In the genomic region with DNA sequence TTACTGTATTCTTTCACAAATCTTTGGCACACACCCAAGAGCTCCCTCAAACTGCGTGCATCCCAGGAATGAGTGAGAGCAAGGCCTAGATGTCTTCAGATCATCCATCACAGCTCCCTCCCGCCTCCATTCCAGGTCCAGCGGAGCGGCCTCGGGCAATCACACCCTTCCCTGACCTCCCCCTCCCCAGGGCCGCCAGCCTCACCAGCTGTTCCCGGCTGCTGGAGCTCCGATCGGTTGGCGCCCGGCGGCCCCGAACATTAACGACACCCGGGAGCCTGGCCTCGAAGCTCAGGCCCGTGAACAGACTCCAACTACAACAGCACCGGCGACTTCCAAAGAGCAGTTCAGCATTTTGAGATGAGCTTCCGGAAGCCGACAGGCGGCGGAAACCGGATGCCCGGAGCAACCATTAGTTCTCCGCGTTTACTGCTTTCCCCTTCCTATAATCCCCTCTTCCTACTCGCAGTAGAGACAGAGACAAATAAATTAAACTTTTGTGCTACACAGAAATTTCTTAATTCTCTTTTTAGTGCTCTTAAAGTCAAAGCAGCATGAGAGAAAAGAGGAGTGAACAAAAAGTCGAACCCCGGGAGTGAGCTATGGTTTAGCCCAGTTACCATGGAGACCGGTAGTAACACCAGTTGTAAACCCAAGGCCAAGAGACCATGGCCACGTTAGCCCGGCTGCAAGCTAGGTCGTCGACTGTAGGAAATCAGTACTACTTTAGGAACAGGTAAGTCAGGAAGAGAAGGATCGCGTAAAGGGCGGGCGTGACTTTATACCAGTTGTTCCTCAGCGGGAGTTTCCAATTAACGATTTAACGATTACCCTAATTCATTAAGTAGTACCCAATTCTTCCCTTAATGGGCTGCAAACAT, we compare ENCODE assay signal across 8 cellular contexts. TPM values are rescaled to one million over a fixed set of nuclear protein-coding genes. Genes with fewer than 3 reads are reported as not detected.
A peak's percentile ranks its signal among the peaks of the same experiment; 100 is the strongest.
DNase-seq lines count a peak whose midpoint lies in the region; ATAC-seq and TF ChIP-seq lines count a peak whose summit lies in the region.

A gene (minus strand): TSS at position 380 of the 881 bp plus-strand sequence. CDS start 119 bp downstream, at position 261.
A gene with protein sequence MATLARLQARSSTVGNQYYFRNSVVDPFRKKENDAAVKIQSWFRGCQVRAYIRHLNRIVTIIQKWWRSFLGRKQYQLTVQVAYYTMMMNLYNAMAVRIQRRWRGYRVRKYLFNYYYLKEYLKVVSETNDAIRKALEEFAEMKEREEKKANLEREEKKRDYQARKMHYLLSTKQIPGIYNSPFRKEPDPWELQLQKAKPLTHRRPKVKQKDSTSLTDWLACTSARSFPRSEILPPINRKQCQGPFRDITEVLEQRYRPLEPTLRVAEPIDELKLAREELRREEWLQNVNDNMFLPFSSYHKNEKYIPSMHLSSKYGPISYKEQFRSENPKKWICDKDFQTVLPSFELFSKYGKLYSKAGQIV (plus strand): TSS at position 634 of the 881 bp plus-strand sequence. CDS start 35 bp downstream, at position 669.

- H3K4me2 ChIP-seq in DOHH2 (ENCODE audit: low read length) = peak within 1 kb of the TSS; percentile 90
- peak within 1 kb of the TSS; percentile 96 for H3K4me2 ChIP-seq in fibroblast of lung (ENCODE audit: extremely low read depth, insufficient read depth, low read length)

- H3K27me3 ChIP-seq in DOHH2 (ENCODE audit: control insufficient read depth, low read length) = no peaks in the 10 kb centered on the region
- no peaks in the 10 kb centered on the region for H3K27me3 ChIP-seq in Peyer's patch
- H3K27me3 ChIP-seq in fibroblast of lung (ENCODE audit: control insufficient read depth, insufficient read depth, low read length) = no peaks in the 10 kb centered on the region
- no peaks in the 10 kb centered on the region for H3K27me3 ChIP-seq in naive thymus-derived CD4-positive, alpha-beta T cell (ENCODE audit: control insufficient read depth in 2 of 2, insufficient read depth in 2 of 2, low read length in 2 of 2)

- TF ChIP-seq CTCF in DOHH2 (IDR thresholded peaks at IDR 0.05; ENCODE audit: low read depth, low read length, poor library complexity, severe bottlenecking) (no peak), Peyer's patch (IDR thresholded peaks at IDR 0.05) (peak in 4 of 6 experiments; percentile 30 to 67 (median 58)), fibroblast of lung (conservative IDR thresholded peaks at IDR 0.05 in 1 of 2, IDR thresholded peaks at IDR 0.05 in 1 of 2; ENCODE audit: low read depth in 1 of 2, low read length in 2 of 2) (peak in 1 of 2 donors; percentile 23)

- H3K27ac Mint-ChIP-seq in naive thymus-derived CD4-positive, alpha-beta T cell = peak within 1 kb of the TSS; percentile 97 to 100 (median 99)
- H3K27ac Mint-ChIP-seq in stimulated activated memory B cell treated with anti-CD40 and anti-IgM and Interleukin-4, amounts not matched to agents 10 μg/mL and 1 μg/mL and 100 μg/mL, for 72 hours = peak within 1 kb of the TSS; percentile 98

- intact Hi-C loops in naive thymus-derived CD4-positive, alpha-beta T cell (cut with micrococcal nuclease) = loop anchor here (1.0 to 2.0 kb wide), 4 partner anchors 14 to 1542 kb away; a partner anchor contains a TSS

- H3K36me3 ChIP-seq in DOHH2 (ENCODE audit: control insufficient read depth, low read length) (no peaks in the 10 kb centered on the region), Peyer's patch (no peaks in the 10 kb centered on the region), fibroblast of lung (ENCODE audit: control insufficient read depth, insufficient read depth, low read length) (no peaks in the 10 kb centered on the region)
- peaks cover 0 to 4% (median 0%) of the 10 kb centered on the region in 3 experiments for H3K36me3 ChIP-seq in naive thymus-derived CD4-positive, alpha-beta T cell (ENCODE audit: control insufficient read depth in 2 of 3, insufficient read depth in 3 of 3, low read length in 3 of 3)

- POLR2A ChIA-PET in naive thymus-derived CD4-positive, alpha-beta T cell (lab: Charles Lee) = interaction anchor here (0.7 to 1.3 kb wide), 2 partner anchors 17 to 65 kb away, joined by 3 to 6 read pairs; no protein-coding TSS in a partner anchor

- H2AFZ ChIP-seq in fibroblast of lung (ENCODE audit: low read length) = peak within 1 kb of the TSS; percentile 80

- peaks cover 0 to 1% (median 0%) of the 10 kb centered on the region in 11 donors for H3K9me3 Mint-ChIP-seq in naive thymus-derived CD4-positive, alpha-beta T cell
- H3K9me3 Mint-ChIP-seq in stimulated activated memory B cell treated with anti-CD40 and anti-IgM and Interleukin-4, amounts not matched to agents 10 μg/mL and 1 μg/mL and 100 μg/mL, for 72 hours = no peaks in the 10 kb centered on the region

- ATAC-seq in GM21737 (IDR thresholded peaks at IDR 0.05; ENCODE audit: unreplicated experiment) = peak; percentile 96
- ATAC-seq in naive thymus-derived CD4-positive, alpha-beta T cell = peak; percentile 94
- ATAC-seq in stimulated activated memory B cell treated with anti-CD40 and anti-IgM and Interleukin-4, amounts not matched to agents 10 μg/mL and 1 μg/mL and 100 μg/mL, for 72 hours = peak; percentile 94

- H3K9ac ChIP-seq in fibroblast of lung (ENCODE audit: insufficient read depth, low read length) = peak within 1 kb of the TSS; percentile 95

- peaks cover 49% of the 10 kb centered on the region for H3K79me2 ChIP-seq in DOHH2 (ENCODE audit: control insufficient read depth, low read length)
- peaks cover 37% of the 10 kb centered on the region for H3K79me2 ChIP-seq in fibroblast of lung (ENCODE audit: control insufficient read depth, insufficient read depth, low read length)

- peak within 1 kb of the TSS; percentile 76 for H3K27ac ChIP-seq in DOHH2 (ENCODE audit: low read depth, low read length)
- H3K27ac ChIP-seq in Peyer's patch = peak within 1 kb of the TSS; percentile 74 to 90 (median 78)
- peak within 1 kb of the TSS; percentile 96 for H3K27ac ChIP-seq in fibroblast of lung (ENCODE audit: insufficient read depth, low read length)
- peak within 1 kb of the TSS; percentile 96 for H3K27ac ChIP-seq in naive thymus-derived CD4-positive, alpha-beta T cell (ENCODE audit: low read depth, low read length)

- peak; percentile 33 to 39 for TF ChIP-seq POLR2A in Peyer's patch (IDR thresholded peaks at IDR 0.05)

- H3K9me3 ChIP-seq in DOHH2 (ENCODE audit: control insufficient read depth, insufficient read depth, low read length) (no peaks in the 10 kb centered on the region), Peyer's patch (no peaks in the 10 kb centered on the region), fibroblast of lung (ENCODE audit: control insufficient read depth, insufficient read depth, low read depth, low read length) (no peaks in the 10 kb centered on the region)
- no peaks in the 10 kb centered on the region for H3K9me3 ChIP-seq in naive thymus-derived CD4-positive, alpha-beta T cell (ENCODE audit: control insufficient read depth in 2 of 3, low read length in 3 of 3)

- no peaks in the 10 kb centered on the region for H3F3A ChIP-seq in DOHH2 (ENCODE audit: control insufficient read depth, insufficient read depth)

- CTCF ChIA-PET in naive thymus-derived CD4-positive, alpha-beta T cell (lab: Charles Lee) = no interaction called here

- H4K20me1 ChIP-seq in DOHH2 (ENCODE audit: control insufficient read depth, insufficient read depth, low read depth, low read length) (no peaks in the 10 kb centered on the region), fibroblast of lung (ENCODE audit: control insufficient read depth, extremely low read depth, insufficient read depth, low read length) (no peaks in the 10 kb centered on the region)

- peak within 1 kb of the TSS; percentile 89 to 99 (median 96) for H3K4me3 Mint-ChIP-seq in naive thymus-derived CD4-positive, alpha-beta T cell
- H3K4me3 Mint-ChIP-seq in stimulated activated memory B cell treated with anti-CD40 and anti-IgM and Interleukin-4, amounts not matched to agents 10 μg/mL and 1 μg/mL and 100 μg/mL, for 72 hours = peak within 1 kb of the TSS; percentile 90

- DNase-seq in KG1 (lab: John Stamatoyannopoulos, UW) = peak; percentile 72
- peak; percentile 70 to 89 (median 84) for DNase-seq in Peyer's patch
- peak; percentile 58 for DNase-seq in activated T-helper 1 cell treated with Interleukin-2 at 50 U/mL for 16 hours (ENCODE audit: low read depth)
- DNase-seq in fibroblast of lung (ENCODE audit: low read depth in 2 of 2) = peak; percentile 91 to 94
- peak; percentile 52 to 92 (median 87) for DNase-seq in naive thymus-derived CD4-positive, alpha-beta T cell

- H3K4me1 Mint-ChIP-seq in naive thymus-derived CD4-positive, alpha-beta T cell = peaks cover 17 to 53% (median 43%) of the 10 kb centered on the region in 7 donors
- H3K4me1 Mint-ChIP-seq in stimulated activated memory B cell treated with anti-CD40 and anti-IgM and Interleukin-4, amounts not matched to agents 10 μg/mL and 1 μg/mL and 100 μg/mL, for 72 hours = peaks cover 17% of the 10 kb centered on the region

- H3K9me2 ChIP-seq in DOHH2 (replicated peaks; ENCODE audit: control insufficient read depth, low read length) = no peaks in the 10 kb centered on the region

- H3K36me3 Mint-ChIP-seq in naive thymus-derived CD4-positive, alpha-beta T cell = peaks cover 0 to 4% (median 0%) of the 10 kb centered on the region in 5 donors
- no peaks in the 10 kb centered on the region for H3K36me3 Mint-ChIP-seq in stimulated activated memory B cell treated with anti-CD40 and anti-IgM and Interleukin-4, amounts not matched to agents 10 μg/mL and 1 μg/mL and 100 μg/mL, for 72 hours

- peaks cover 0 to 7% (median 3%) of the 10 kb centered on the region in 5 donors for H3K27me3 Mint-ChIP-seq in naive thymus-derived CD4-positive, alpha-beta T cell
- H3K27me3 Mint-ChIP-seq in stimulated activated memory B cell treated with anti-CD40 and anti-IgM and Interleukin-4, amounts not matched to agents 10 μg/mL and 1 μg/mL and 100 μg/mL, for 72 hours = no peaks in the 10 kb centered on the region

- H3K4me3 ChIP-seq in DOHH2 (ENCODE audit: low read length) (peak within 1 kb of the TSS; percentile 98), Peyer's patch (peak within 1 kb of the TSS; percentile 58 to 86 (median 72)), fibroblast of lung (replicated peaks in 1 of 4; ENCODE audit: control extremely low read depth in 1 of 4, insufficient read depth in 1 of 4, low read depth in 3 of 4, low read length in 4 of 4) (peak within 1 kb of the TSS; percentile 65 to 97 (median 75))
- peak within 1 kb of the TSS; percentile 68 for H3K4me3 ChIP-seq in naive thymus-derived CD4-positive, alpha-beta T cell (ENCODE audit: low read length)

- H3K4me1 ChIP-seq in DOHH2 (ENCODE audit: control insufficient read depth, low read length) (peaks cover 23% of the 10 kb centered on the region), Peyer's patch (peaks cover 0 to 36% (median 4%) of the 10 kb centered on the region in 4 donors), fibroblast of lung (ENCODE audit: control insufficient read depth, extremely low read depth, insufficient read depth, low read length) (peaks cover 4% of the 10 kb centered on the region)
- peaks cover 6 to 12% of the 10 kb centered on the region in 2 donors for H3K4me1 ChIP-seq in naive thymus-derived CD4-positive, alpha-beta T cell (ENCODE audit: control insufficient read depth in 2 of 2, insufficient read depth in 2 of 2, low read length in 2 of 2)

RNA-seq across cellular contexts. Expression of the first gene that starts in this region (rescaled TPM):
- 10 to 100 TPM; 17.5 to 38.0 (median 24.7) TPM for total RNA-seq in Peyer's patch
- 22.0 and 23.6 TPM in 2 replicates for total RNA-seq in fibroblast of lung
- polyA plus RNA-seq in fibroblast of lung = 7.8 and 10.5 TPM in 2 replicates
- polyA plus RNA-seq in fibroblast of lung (2012) = 5.2 and 6.2 TPM in 2 replicates
- polyA minus RNA-seq in fibroblast of lung (ENCODE audit: low replicate concordance) = 0.90 and 1.9 TPM in 2 replicates
- total RNA-seq in naive thymus-derived CD4-positive, alpha-beta T cell = 10 to 100 TPM in 3 of 5 experiments, 1 to 10 TPM in 2; 8.6 to 13.3 (median 11.3) TPM
- 1 to 10 TPM; 2.7 to 3.3 TPM for polyA plus RNA-seq in naive thymus-derived CD4-positive, alpha-beta T cell

RNA-seq across cellular contexts. Expression of the second gene that starts in this region (rescaled TPM):
- total RNA-seq in Peyer's patch (1 to 10 TPM in 1 of 4 donors, not detected in 3; 2.6 TPM), fibroblast of lung (0.50 and 0.77 TPM in 2 replicates)
- 0.18 and 0.89 TPM in 2 replicates for polyA plus RNA-seq in fibroblast of lung
- 0.65 and 0.67 TPM in 2 replicates for polyA plus RNA-seq in fibroblast of lung (2012)
- not detected in 2 replicates for polyA minus RNA-seq in fibroblast of lung (ENCODE audit: low replicate concordance)
- not detected for total RNA-seq in naive thymus-derived CD4-positive, alpha-beta T cell
- polyA plus RNA-seq in naive thymus-derived CD4-positive, alpha-beta T cell = not detected

Comparison
In these comparisons a context has a peak if more than half of its experiments do, and no peak if none do; other contexts are left out.
1. Peak in every context shown above with its lines: DNase-seq, ATAC-seq, H3K4me3 ChIP-seq and H3K27ac ChIP-seq.